Comparison of ENCODE assay signal across 20 cellular contexts in the genomic region with DNA sequence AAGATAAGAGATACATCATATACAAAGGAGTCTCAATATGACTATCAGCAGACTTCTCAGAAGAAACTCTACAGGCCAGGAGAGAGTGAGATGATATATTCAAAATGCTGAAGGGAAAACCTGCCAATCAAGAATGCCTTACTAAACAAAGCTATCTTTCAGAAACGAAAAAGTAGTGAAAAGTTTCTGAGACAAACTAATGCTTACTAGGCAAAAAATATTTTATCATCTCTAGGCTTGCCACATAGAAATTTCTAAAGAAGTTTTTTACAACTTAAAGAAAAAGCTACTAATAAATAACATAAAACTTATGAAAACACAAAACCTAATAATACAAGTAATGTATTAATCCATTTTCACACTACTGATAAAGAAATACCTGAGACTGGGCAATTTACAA. TPM values are rescaled to one million over a fixed set of nuclear protein-coding genes. Genes with fewer than 3 reads are reported as not detected.
A peak's percentile ranks its signal among the peaks of the same experiment; 100 is the strongest.
DNase-seq lines count a peak whose midpoint lies in the region; ATAC-seq, FAIRE-seq and TF ChIP-seq lines count a peak whose summit lies in the region.
"Had no signal": no experiment of that assay in that cellular context is flagged by ENCODE, and none has a peak within 500 bp of the region (broad histone marks: within the 10 kb centered on the region; RNA-seq: fewer than 3 reads in every experiment).

No MANE protein-coding gene starts in this region.

- no peak overlapping the region for H2AK5ac ChIP-seq in IMR-90 (ENCODE audit: low read depth, low read length)

- H2BK15ac ChIP-seq in IMR-90 (ENCODE audit: low read depth, low read length), result no peak overlapping the region

- no peaks in the 10 kb centered on the region for H3K4me1 Mint-ChIP-seq in endothelial cell (ENCODE audit: unreplicated experiment)
- H3K4me1 Mint-ChIP-seq: B cell had no signal

- peaks cover 20% of the 10 kb centered on the region for H3K9me3 Mint-ChIP-seq in endothelial cell (ENCODE audit: unreplicated experiment)

- H3K4me3 Mint-ChIP-seq in endothelial cell (ENCODE audit: unreplicated experiment), result peak overlapping the region; percentile 56
- H3K4me3 Mint-ChIP-seq: B cell; CD4-positive, alpha-beta T cell; CD8-positive, alpha-beta T cell had no signal

- H3K27ac ChIP-seq in A549 (no peak overlapping the region), IMR-90 (ENCODE audit: insufficient read depth, low read length) (no peak overlapping the region), thyroid gland (no peak overlapping the region)
- H3K27ac ChIP-seq: BLaER1 treated with 17β-estradiol and CSF1 and Interleukin-3, amounts not matched to agents 10 nM and 100 nM; C4-2B had no signal

- no peak overlapping the region for H3K9ac ChIP-seq in IMR-90 (ENCODE audit: low read depth, low read length)
- H3K9ac ChIP-seq: BLaER1 treated with 17β-estradiol and CSF1 and Interleukin-3, amounts not matched to agents 10 nM and 100 nM had no signal

- H3K4me2 ChIP-seq in A549 (no peak overlapping the region), IMR-90 (ENCODE audit: low read depth, low read length) (no peak overlapping the region)
- H3K4me2 ChIP-seq: BLaER1 treated with 17β-estradiol and CSF1 and Interleukin-3, amounts not matched to agents 10 nM and 100 nM had no signal

- no peak overlapping the region for H3K4ac ChIP-seq in IMR-90 (ENCODE audit: low read depth, low read length)

- no peaks in the 10 kb centered on the region for H3K27me3 Mint-ChIP-seq in endothelial cell (ENCODE audit: unreplicated experiment)
- H3K27me3 Mint-ChIP-seq: B cell had no signal

- H3K36me3 ChIP-seq in IMR-90 (ENCODE audit: control insufficient read depth, insufficient read depth, low read length) (no peaks in the 10 kb centered on the region), thyroid gland (no peaks in the 10 kb centered on the region)
- H3K36me3 ChIP-seq: BLaER1 treated with 17β-estradiol and CSF1 and Interleukin-3, amounts not matched to agents 10 nM and 100 nM had no signal

- in situ Hi-C loops in IMR-90 (cut with MboI; ENCODE audit: low sequenced_read_pairs), result no loop called here

- H3K36me3 Mint-ChIP-seq in endothelial cell (ENCODE audit: low read depth, unreplicated experiment), result peaks cover 10% of the 10 kb centered on the region

- H3K23ac ChIP-seq in IMR-90 (ENCODE audit: low read depth, low read length), result no peak overlapping the region

- no TSS peak for BruUV-seq in IMR-90 (replicated peaks; lab: Mats Ljungman, UMichigan)

- POLR2A ChIA-PET in A549 (lab: Yijun Ruan, JAX) (no interaction called here), IMR-90 (lab: Charles Lee; ENCODE audit: unreplicated experiment) (no interaction called here)

- H3K56ac ChIP-seq in IMR-90 (ENCODE audit: extremely low read depth, insufficient read depth, low read length), result no peak overlapping the region

- no peak overlapping the region for H3K14ac ChIP-seq in IMR-90 (replicated peaks; ENCODE audit: low read depth, low read length)

- FAIRE-seq in A549 (lab: Jason Lieb, UNC), result no peak
- FAIRE-seq: D721Med, G401.6, GM12891, GM19239 had no signal

- no peak overlapping the region for H3K27ac Mint-ChIP-seq in endothelial cell (ENCODE audit: unreplicated experiment)
- H3K27ac Mint-ChIP-seq: B cell; CD4-positive, alpha-beta T cell; CD8-positive, alpha-beta T cell had no signal

- TF ChIP-seq RAD21 in A549 (conservative IDR thresholded peaks at IDR 0.05 in 1 of 2, IDR thresholded peaks at IDR 0.05 in 1 of 2) (no peak), IMR-90 (IDR thresholded peaks at IDR 0.05; ENCODE audit: low read length) (no peak)

- no peaks in the 10 kb centered on the region for H3K9me1 ChIP-seq in IMR-90 (ENCODE audit: insufficient read depth, low read length)

- WGBS in A549 (ENCODE audit: missing lambda C conversion rate), result 6% methylated on average over 1 of the region's 1 CpG
- WGBS in IMR-90 (ENCODE audit: extremely low coverage in 2 of 2, insufficient read length in 1 of 2), 2 experiments, result no CpG with 5 or more reads among the region's 1 CpG
- WGBS in thyroid gland, 2 donors, result 74 to 75% methylated on average over 1 of the region's 1 CpG

- H4K8ac ChIP-seq in IMR-90 (ENCODE audit: low read depth in 2 of 2, low read length in 2 of 2), result no peak overlapping the region

- TF ChIP-seq EP300 in A549 (IDR thresholded peaks at IDR 0.05), result no peak

- dilution Hi-C loops in IMR-90 (cut with HindIII; ENCODE audit: low sequenced_read_pairs, unreplicated experiment), result no loop called here

- no peak overlapping the region for H3K18ac ChIP-seq in IMR-90 (ENCODE audit: low read depth, low read length)

- H3K4me1 ChIP-seq in A549, result no peaks in the 10 kb centered on the region
- no peaks in the 10 kb centered on the region for H3K4me1 ChIP-seq in IMR-90 (ENCODE audit: control insufficient read depth, insufficient read depth, low read length)
- no peaks in the 10 kb centered on the region for H3K4me1 ChIP-seq in thyroid gland
- H3K4me1 ChIP-seq: BLaER1 treated with 17β-estradiol and CSF1 and Interleukin-3, amounts not matched to agents 10 nM and 100 nM; Caco-2 had no signal

- H2BK5ac ChIP-seq in IMR-90 (ENCODE audit: low read depth, low read length, poor library complexity, severe bottlenecking), result no peak overlapping the region

- no peak overlapping the region for H2BK120ac ChIP-seq in IMR-90 (ENCODE audit: low read depth, low read length)

- no peak overlapping the region for H2AK9ac ChIP-seq in IMR-90 (replicated peaks; ENCODE audit: low read depth, low read length, poor library complexity)

- no peaks in the 10 kb centered on the region for H3K79me1 ChIP-seq in IMR-90 (ENCODE audit: low read depth in 1 of 2, low read length in 2 of 2)

- no peaks in the 10 kb centered on the region for H3K27me3 ChIP-seq in IMR-90 (ENCODE audit: control insufficient read depth, insufficient read depth, low read length)
- no peaks in the 10 kb centered on the region for H3K27me3 ChIP-seq in thyroid gland
- H3K27me3 ChIP-seq: BLaER1 treated with 17β-estradiol and CSF1 and Interleukin-3, amounts not matched to agents 10 nM and 100 nM had no signal

- H4K5ac ChIP-seq in IMR-90 (ENCODE audit: low read depth, low read length), result no peak overlapping the region

- intact Hi-C loops in IMR-90 (cut with micrococcal nuclease), result no loop called here
- intact Hi-C loops in thyroid gland (cut with DNase I), result no loop called here

- no peak for ATAC-seq in A549
- no peak for ATAC-seq in IMR-90 (ENCODE audit: low read depth)
- ATAC-seq: CD8-positive, alpha-beta T cell had no signal

- no peak for DNase-seq in A549 (ENCODE audit: low read depth in 1 of 2, low spot score in 1 of 2)
- no peak for DNase-seq in IMR-90
- DNase-seq in endothelial cell (ENCODE audit: low spot score), result no peak
- no peak for DNase-seq in activated CD4-positive, CD25-positive, alpha-beta regulatory T cell treated with anti-CD3 and anti-CD28 coated beads, Interleukin-2, amount 50 U/mL, for 72 hours
- DNase-seq in thyroid gland, result no peak
- DNase-seq: 8988T; AML-193; Caco-2; Calu3; CD4-positive, alpha-beta T cell; CD8-positive, alpha-beta T cell; DMS79 treated with DMSO at 0.1 percent for 48 hours; GF-D8 had no signal

- TF ChIP-seq POLR2A in A549 (IDR thresholded peaks at IDR 0.05; ENCODE audit: low read length), result no peak
- TF ChIP-seq POLR2A in IMR-90 (IDR thresholded peaks at IDR 0.05; ENCODE audit: low read depth, low read length), result no peak
- TF ChIP-seq POLR2A in thyroid gland (IDR thresholded peaks at IDR 0.05), result no peak

- no peak overlapping the region for H2BK20ac ChIP-seq in IMR-90 (ENCODE audit: low read depth, low read length)

- no peak overlapping the region for H4K91ac ChIP-seq in IMR-90 (ENCODE audit: insufficient read depth, low read depth, low read length)

- H3K9me3 ChIP-seq in A549 (no peaks in the 10 kb centered on the region), IMR-90 (ENCODE audit: control insufficient read depth, insufficient read depth, low read length) (no peaks in the 10 kb centered on the region), thyroid gland (no peaks in the 10 kb centered on the region)

- H3K4me3 ChIP-seq in A549 (no peak overlapping the region), IMR-90 (ENCODE audit: insufficient read depth, low read depth, low read length) (no peak overlapping the region), thyroid gland (replicated peaks in 1 of 3) (no peak overlapping the region)
- H3K4me3 ChIP-seq: BLaER1 treated with 17β-estradiol and CSF1 and Interleukin-3, amounts not matched to agents 10 nM and 100 nM had no signal

- no peak overlapping the region for H2AFZ ChIP-seq in IMR-90 (replicated peaks; ENCODE audit: low read length, poor library complexity)

- CTCF ChIA-PET in A549 (lab: Yijun Ruan, JAX), result no interaction called here
- CTCF ChIA-PET in IMR-90 (lab: Yijun Ruan, JAX), result no interaction called here

- TF ChIP-seq CTCF in A549 (IDR thresholded peaks at IDR 0.05) (no peak), IMR-90 (conservative IDR thresholded peaks at IDR 0.05; ENCODE audit: low read depth, low read length) (no peak), endothelial cell (IDR thresholded peaks at IDR 0.05; ENCODE audit: unreplicated experiment) (no peak), thyroid gland (IDR thresholded peaks at IDR 0.05) (no peak)

- H4K20me1 ChIP-seq in IMR-90 (ENCODE audit: insufficient read depth, low read length), result no peaks in the 10 kb centered on the region
- H4K20me1 ChIP-seq: BLaER1 treated with 17β-estradiol and CSF1 and Interleukin-3, amounts not matched to agents 10 nM and 100 nM had no signal

TF ChIP-seq in IMR-90, 13 proteins besides CTCF, POLR2A, EP300 and RAD21:
- TF ChIP-seq BHLHE40 (IDR thresholded peaks at IDR 0.05; ENCODE audit: low read depth, low read length), result no peak
- no peak for TF ChIP-seq CEBPB (IDR thresholded peaks at IDR 0.05; ENCODE audit: low read depth, low read length)
- no peak for TF ChIP-seq FOS (IDR thresholded peaks at IDR 0.05; ENCODE audit: low read depth, low read length)
- TF ChIP-seq MAFK (IDR thresholded peaks at IDR 0.05; ENCODE audit: low read depth, low read length), result peak; percentile 78
- TF ChIP-seq MXI1 (IDR thresholded peaks at IDR 0.05; ENCODE audit: borderline replicate concordance, low read depth, low read length), result no peak

RNA-seq across cellular contexts. Expression of gene SPEF2, which starts 59.9 kb away (rescaled TPM):
- 6.2 and 8.7 TPM in 2 replicates for polyA plus RNA-seq in A549 (2011; rRNA removed)
- polyA plus RNA-seq in A549 (2012; cell fraction: cytosol; rRNA removed), result 0.82 and 1.0 TPM in 2 replicates
- 1.6 and 2.1 TPM in 2 replicates for polyA plus RNA-seq in A549 (2012; cell fraction: nucleus; rRNA removed)
- 1.9 to 3.2 TPM (median 2.2 TPM) in 3 replicates for polyA plus RNA-seq in A549 (2017; fragmentation: RNase III; extraction: RNeasy Plus Mini Kit Qiagen cat#74134 plus additional on column Dnase treatment)
- polyA minus RNA-seq in A549 (2011; rRNA and poly(A)+ RNA removed), result 3.0 and 4.0 TPM in 2 replicates
- 2.3 and 2.5 TPM in 2 replicates for total RNA-seq in IMR-90 (2012; rRNA removed)
- 1.2 and 1.7 TPM in 2 replicates for polyA plus RNA-seq in IMR-90 (2012; rRNA removed)
- 0.66 and 0.84 TPM in 2 replicates for polyA plus RNA-seq in IMR-90 (2012; cell fraction: cytosol; rRNA removed)
- 1.2 and 7.2 TPM in 2 replicates for polyA plus RNA-seq in IMR-90 (2012; cell fraction: nucleus; rRNA removed; ENCODE audit: low replicate concordance)
- 3.4 TPM for total RNA-seq in endothelial cell (ENCODE audit: unreplicated experiment)
- total RNA-seq in thyroid gland, result 10 to 100 TPM; 17.7 to 39.5 (median 21.5) TPM
